Comparison of ENCODE assay signal across 25 cellular contexts in the genomic region with DNA sequence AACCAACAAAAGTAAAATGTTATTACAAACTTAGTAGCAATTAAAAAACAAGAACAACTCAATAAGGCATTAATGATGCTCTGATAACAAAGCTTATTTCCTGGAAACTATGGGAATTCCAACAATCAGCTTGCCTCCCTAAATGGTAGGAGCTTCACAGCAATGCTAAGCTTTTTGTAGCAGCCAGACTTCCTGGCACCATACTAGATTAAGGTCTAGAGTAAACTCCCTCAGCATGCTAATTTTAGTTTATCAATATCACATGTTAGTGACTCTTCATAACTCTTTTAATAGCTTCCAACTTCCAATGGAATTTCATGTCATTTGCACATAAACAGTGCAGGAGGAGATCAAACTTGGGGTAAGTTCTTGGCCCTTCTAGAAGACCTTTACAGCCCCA.
"Had no signal": no experiment of that assay in that cellular context is flagged by ENCODE, and none has a peak within 500 bp of the region (broad histone marks: within the 10 kb centered on the region; RNA-seq: fewer than 3 reads in every experiment).

No MANE protein-coding gene starts in this region.

- H3K4me3 ChIP-seq: ascending aorta, body of pancreas, Peyer's patch had no signal

- H3K4me1 ChIP-seq: ascending aorta, body of pancreas, Peyer's patch had no signal

- H3K27me3 ChIP-seq: ascending aorta, body of pancreas, Peyer's patch had no signal

- H3K36me3 ChIP-seq: ascending aorta, Peyer's patch had no signal

- H3K27ac ChIP-seq: ascending aorta, body of pancreas, KMS-11, Peyer's patch, RWPE1 had no signal

- ATAC-seq: activated naive CD4-positive, alpha-beta T cell treated with anti-CD3 and anti-CD28 coated beads, Interleukin-2, amount 50 U/mL, for 72 hours; activated naive CD8-positive, alpha-beta T cell treated with anti-CD3 and anti-CD28 coated beads, Interleukin-2, amount 50 U/mL, for 24 hours; activated T-cell treated with anti-CD3 and anti-CD28 coated beads, Interleukin-2, amount 50 U/mL, for 4 hours; body of pancreas; T-helper 17 cell; WTC11 had no signal

- DNase-seq: activated CD4-positive, alpha-beta T cell treated with anti-CD3 and anti-CD28 coated beads for 48 hours; activated CD4-positive, alpha-beta T cell treated with anti-CD3 and anti-CD28 coated beads, Interleukin-2, amount 50 U/mL, for 4 hours; activated CD4-positive, CD25-positive, alpha-beta regulatory T cell treated with anti-CD3 and anti-CD28 coated beads, Interleukin-2, amount 50 U/mL, for 72 hours; activated effector memory CD4-positive, alpha-beta T cell treated with anti-CD3 and anti-CD28 coated beads, Interleukin-2, amount 50 U/mL, for 16 hours; activated naive CD4-positive, alpha-beta T cell treated with Interleukin-2 at 50 U/mL for 16 hours; activated naive CD8-positive, alpha-beta T cell treated with anti-CD3 and anti-CD28 coated beads, Interleukin-2, amount 50 U/mL, for 24 hours; activated T-cell treated with anti-CD3 and anti-CD28 coated beads, Interleukin-2, amount 50 U/mL, for 4 hours; amniotic stem cell; body of pancreas; NCI-H1092; NCI-H1436; NCI-H187; NCI-H2081 treated with DMSO at 0.1 percent for 48 hours; NCI-H446; NCI-H524; Peyer's patch; SHP77 treated with DMSO at 0.1 percent for 48 hours; T-helper 17 cell; T-helper 9 cell had no signal

- H3K9me3 ChIP-seq: ascending aorta, body of pancreas, Peyer's patch had no signal

- H3K4me2 ChIP-seq: KMS-11 had no signal

- H3K9ac ChIP-seq: KMS-11 had no signal

- FAIRE-seq: bronchial epithelial cell had no signal
